Comparison of ENCODE assay signal across 19 cellular contexts in genomic region chr10:12179616-12180015, GRCh38. TPM values are rescaled to one million over a fixed set of nuclear protein-coding genes. Genes with fewer than 3 reads are reported as not detected.
DNase-seq lines count a peak whose midpoint lies in the region; ATAC-seq lines count a peak whose summit lies in the region.
"Had no signal": no experiment of that assay in that cellular context is flagged by ENCODE, and none has a peak within 500 bp of the region (broad histone marks: within the 10 kb centered on the region; RNA-seq: fewer than 3 reads in every experiment).

No MANE protein-coding gene starts in this region.

- no peaks in the 10 kb centered on the region for H3K9me3 ChIP-seq in HUES48 (ENCODE audit: control insufficient read depth, insufficient read depth, low read length)
- no peaks in the 10 kb centered on the region for H3K9me3 ChIP-seq in iPS-20b (ENCODE audit: insufficient read depth, low read depth, low read length)
- no peaks in the 10 kb centered on the region for H3K9me3 ChIP-seq in naive thymus-derived CD4-positive, alpha-beta T cell (ENCODE audit: control insufficient read depth in 2 of 3, low read length in 3 of 3)
- H3K9me3 ChIP-seq: BLaER1 had no signal

- CTCF ChIA-PET in naive thymus-derived CD4-positive, alpha-beta T cell (lab: Charles Lee), result interaction anchor here (0.6 kb wide), 1 partner anchor 509 kb away, joined by 4 read pairs; no protein-coding TSS in a partner anchor

- no peak for DNase-seq in T-helper 1 cell
- peak; percentile 88 for DNase-seq in SIG-M5 treated with dmso at 0.1 percent for 504 hours (lab: John Stamatoyannopoulos, UW; ENCODE audit: unreplicated experiment)
- no peak for DNase-seq in NCI-H2029 (lab: John Stamatoyannopoulos, UW)
- DNase-seq in stimulated activated CD4-positive, alpha-beta T cell treated with anti-CD3 and anti-CD28 coated beads, Interleukin-2, amount 100 ng/mL, for 24 hours, result no peak
- no peak for DNase-seq in naive thymus-derived CD4-positive, alpha-beta T cell
- DNase-seq: activated effector memory CD4-positive, alpha-beta T cell treated with Interleukin-2 at 50 U/mL for 16 hours; DMS153; dorsolateral prefrontal cortex; midbrain; NCI-H82; substantia nigra; SW 1271 had no signal

- no peak overlapping the region for H3K9ac ChIP-seq in HUES48 (ENCODE audit: low read depth, low read length)
- peak overlapping the region; percentile 67; the same call in 1 of the 2 replicates for H3K9ac ChIP-seq in iPS-20b (ENCODE audit: low read depth, low read length)
- H3K9ac ChIP-seq: BLaER1, neural progenitor cell had no signal

- intact Hi-C loops in naive thymus-derived CD4-positive, alpha-beta T cell (cut with micrococcal nuclease), result loop anchor here in 1 of 2 donors (2.0 kb wide), 1 partner anchor 111 kb away; the partner anchor contains the start of gene DHTKD1

- no peaks in the 10 kb centered on the region for H3K27me3 ChIP-seq in HUES48 (ENCODE audit: control insufficient read depth, insufficient read depth, low read length)
- no peaks in the 10 kb centered on the region for H3K27me3 ChIP-seq in iPS-20b (ENCODE audit: insufficient read depth, low read length)
- H3K27me3 ChIP-seq in naive thymus-derived CD4-positive, alpha-beta T cell (ENCODE audit: control insufficient read depth in 2 of 2, insufficient read depth in 2 of 2, low read length in 2 of 2), result no peaks in the 10 kb centered on the region
- H3K27me3 ChIP-seq: BLaER1, dorsolateral prefrontal cortex, neural progenitor cell had no signal

- peaks cover 33% of the 10 kb centered on the region for H3K36me3 Mint-ChIP-seq in T-helper 1 cell treated with Interleukin-12 subunit alpha and Interleukin-12 subunit beta and Interleukin-4 antibody, amounts not matched to agents 30 μg/mL and 1 μg/mL, for 36 hours (ENCODE audit: low read depth)
- peaks cover 0 to 30% (median 7%) of the 10 kb centered on the region in 5 donors for H3K36me3 Mint-ChIP-seq in naive thymus-derived CD4-positive, alpha-beta T cell

- H3K4me3 ChIP-seq in HUES48 (ENCODE audit: low read depth, low read length) (no peak overlapping the region), iPS-20b (ENCODE audit: low read length) (no peak overlapping the region)
- no peak overlapping the region for H3K4me3 ChIP-seq in naive thymus-derived CD4-positive, alpha-beta T cell (ENCODE audit: low read length)
- H3K4me3 ChIP-seq: BLaER1, dorsolateral prefrontal cortex, neural progenitor cell had no signal

- H3K4me1 Mint-ChIP-seq in T-helper 1 cell treated with Interleukin-12 subunit alpha and Interleukin-12 subunit beta and Interleukin-4 antibody, amounts not matched to agents 30 μg/mL and 1 μg/mL, for 36 hours (ENCODE audit: low read depth), result peaks cover 29% of the 10 kb centered on the region
- H3K4me1 Mint-ChIP-seq in naive thymus-derived CD4-positive, alpha-beta T cell, result peaks cover 0 to 34% (median 8%) of the 10 kb centered on the region in 7 donors
- H3K4me1 Mint-ChIP-seq: neural progenitor cell had no signal

- H3K4me1 ChIP-seq in HUES48 (ENCODE audit: control insufficient read depth, insufficient read depth, low read length) (peaks cover 21% of the 10 kb centered on the region), iPS-20b (ENCODE audit: insufficient read depth, low read length) (peaks cover 29% of the 10 kb centered on the region)
- H3K4me1 ChIP-seq in naive thymus-derived CD4-positive, alpha-beta T cell (ENCODE audit: control insufficient read depth in 2 of 2, insufficient read depth in 2 of 2, low read length in 2 of 2), result peaks cover 0 to 17% of the 10 kb centered on the region in 2 donors
- H3K4me1 ChIP-seq: neural progenitor cell had no signal

- H3K27ac Mint-ChIP-seq in T-helper 1 cell treated with Interleukin-12 subunit alpha and Interleukin-12 subunit beta and Interleukin-4 antibody, amounts not matched to agents 30 μg/mL and 1 μg/mL, for 36 hours, result peak overlapping the region; percentile 60
- H3K27ac Mint-ChIP-seq in naive thymus-derived CD4-positive, alpha-beta T cell, result peak overlapping the region in 3 of 9 donors; percentile 8 to 38 (median 22)
- H3K27ac Mint-ChIP-seq: neural progenitor cell had no signal

- no peak for ATAC-seq in naive thymus-derived CD4-positive, alpha-beta T cell

- H3K4me3 Mint-ChIP-seq in T-helper 1 cell treated with Interleukin-12 subunit alpha and Interleukin-12 subunit beta and Interleukin-4 antibody, amounts not matched to agents 30 μg/mL and 1 μg/mL, for 36 hours, result no peak overlapping the region
- no peak overlapping the region for H3K4me3 Mint-ChIP-seq in naive thymus-derived CD4-positive, alpha-beta T cell
- H3K4me3 Mint-ChIP-seq: neural progenitor cell had no signal

- no peaks in the 10 kb centered on the region for H3K9me3 Mint-ChIP-seq in T-helper 1 cell treated with Interleukin-12 subunit alpha and Interleukin-12 subunit beta and Interleukin-4 antibody, amounts not matched to agents 30 μg/mL and 1 μg/mL, for 36 hours
- peaks cover 0 to 2% (median 0%) of the 10 kb centered on the region in 11 donors for H3K9me3 Mint-ChIP-seq in naive thymus-derived CD4-positive, alpha-beta T cell
- H3K9me3 Mint-ChIP-seq: neural progenitor cell had no signal

- POLR2A ChIA-PET in naive thymus-derived CD4-positive, alpha-beta T cell (lab: Charles Lee), result interaction anchor here (1.1 kb wide), 1 partner anchor 17 kb away, joined by 3 read pairs; no protein-coding TSS in a partner anchor

- peaks cover 65% of the 10 kb centered on the region for H3K36me3 ChIP-seq in HUES48 (ENCODE audit: control insufficient read depth, insufficient read depth, low read length)
- peaks cover 54% of the 10 kb centered on the region for H3K36me3 ChIP-seq in iPS-20b (ENCODE audit: insufficient read depth, low read depth, low read length)
- H3K36me3 ChIP-seq in naive thymus-derived CD4-positive, alpha-beta T cell (ENCODE audit: control insufficient read depth in 2 of 3, insufficient read depth in 3 of 3, low read length in 3 of 3), result peaks cover 0 to 42% (median 11%) of the 10 kb centered on the region in 3 experiments
- H3K36me3 ChIP-seq: neural progenitor cell had no signal

- peak overlapping the region; percentile 93 for H3K27ac ChIP-seq in HUES48 (ENCODE audit: low read depth, low read length)
- peak overlapping the region; percentile 16 for H3K27ac ChIP-seq in iPS-20b (ENCODE audit: low read length)
- H3K27ac ChIP-seq in naive thymus-derived CD4-positive, alpha-beta T cell (ENCODE audit: low read depth, low read length), result no peak overlapping the region
- H3K27ac ChIP-seq: 22Rv1, BLaER1, dorsolateral prefrontal cortex, neural progenitor cell, VCaP had no signal

- H3K27me3 Mint-ChIP-seq in T-helper 1 cell treated with Interleukin-12 subunit alpha and Interleukin-12 subunit beta and Interleukin-4 antibody, amounts not matched to agents 30 μg/mL and 1 μg/mL, for 36 hours (ENCODE audit: low read depth), result no peaks in the 10 kb centered on the region
- H3K27me3 Mint-ChIP-seq in naive thymus-derived CD4-positive, alpha-beta T cell, result no peaks in the 10 kb centered on the region

RNA-seq across cellular contexts. Expression of gene NUDT5, which starts 16.1 kb away (rescaled TPM):
- total RNA-seq in naive thymus-derived CD4-positive, alpha-beta T cell, result 10 to 100 TPM; 24.5 to 89.4 (median 47.4) TPM
- 10 to 100 TPM; 44.1 to 57.3 TPM for polyA plus RNA-seq in naive thymus-derived CD4-positive, alpha-beta T cell

RNA-seq across cellular contexts. Expression of gene CDC123, which starts 16.4 kb away (rescaled TPM):
- total RNA-seq in naive thymus-derived CD4-positive, alpha-beta T cell, result 10 to 100 TPM; 27.0 to 97.8 (median 34.2) TPM
- 10 to 100 TPM; 80.8 to 95.5 TPM for polyA plus RNA-seq in naive thymus-derived CD4-positive, alpha-beta T cell

RNA-seq across cellular contexts. Expression of gene SEC61A2, which starts 50.1 kb away (rescaled TPM):
- total RNA-seq in naive thymus-derived CD4-positive, alpha-beta T cell, result 10 to 100 TPM in 3 of 5 experiments, 1 to 10 TPM in 2; 7.8 to 15.7 (median 12.7) TPM
- polyA plus RNA-seq in naive thymus-derived CD4-positive, alpha-beta T cell, result 1 to 10 TPM; 1.9 to 2.2 TPM
